ENCODE assay signal across 28 cellular contexts in genomic region chr10:86179961-86180360, GRCh38.
"Had no signal": no experiment of that assay in that cellular context is flagged by ENCODE, and none has a peak within 500 bp of the region (broad histone marks: within the 10 kb centered on the region; RNA-seq: fewer than 3 reads in every experiment).

No MANE protein-coding gene starts in this region.

- H3K9me3 Mint-ChIP-seq: natural killer cell; stimulated activated effector memory CD8-positive, alpha-beta T cell treated with anti-CD3 and anti-CD28 coated beads, Interleukin-12 subunit alpha, Interleukin-12 subunit beta, amount 100 ng/mL, for 72 hours had no signal

- FAIRE-seq: endothelial cell of umbilical vein, islet of Langerhans, pancreas had no signal

- H3K27me3 ChIP-seq: foreskin keratinocyte, heart left ventricle, neutrophil, pancreas, testis, tibial nerve, upper lobe of left lung, uterus had no signal

- H3K36me3 Mint-ChIP-seq: natural killer cell; stimulated activated effector memory CD8-positive, alpha-beta T cell treated with anti-CD3 and anti-CD28 coated beads, Interleukin-12 subunit alpha, Interleukin-12 subunit beta, amount 100 ng/mL, for 72 hours had no signal

- ATAC-seq: foreskin keratinocyte, gastroesophageal sphincter, left colon, natural killer cell, pancreas had no signal

- H3K9me3 ChIP-seq: esophagus muscularis mucosa, gastroesophageal sphincter, heart left ventricle, left ventricle myocardium inferior, lower lobe of right lung, neutrophil, pancreas, stomach, testis, upper lobe of left lung, uterus had no signal

- H3K36me3 ChIP-seq: esophagus muscularis mucosa, gastroesophageal sphincter, heart left ventricle, left ventricle myocardium inferior, lower lobe of right lung, neutrophil, pancreas, stomach, tibial nerve, upper lobe of left lung, uterus had no signal

- H3K27ac ChIP-seq: coronary artery, esophagus muscularis mucosa, foreskin keratinocyte, gastroesophageal sphincter, heart left ventricle, left ventricle myocardium inferior, lower lobe of right lung, neutrophil, pancreas, stomach, testis, tibial nerve, upper lobe of left lung, uterus had no signal

- DNase-seq: dermis blood vessel endothelial cell; effector memory CD4-positive, alpha-beta T cell; foreskin keratinocyte; heart left ventricle; hippocampal formation; kidney glomerular epithelial cell; left colon; left ventricle myocardium inferior; lower lobe of right lung; natural killer cell; pancreas; stimulated activated CD4-positive, alpha-beta T cell treated with anti-CD3 and anti-CD28 coated beads, Interleukin-2, amount 100 ng/mL, for 24 hours; stimulated activated CD4-positive, alpha-beta T cell treated with anti-CD3 and anti-CD28 coated beads, Interleukin-4, amount 100 ng/mL, for 24 hours; stimulated activated naive CD4-positive, alpha-beta T cell treated with Interleukin-2 at 50 U/mL for 16 hours; stomach; testis; uterus had no signal

- H3K4me3 Mint-ChIP-seq: natural killer cell; stimulated activated effector memory CD8-positive, alpha-beta T cell treated with anti-CD3 and anti-CD28 coated beads, Interleukin-12 subunit alpha, Interleukin-12 subunit beta, amount 100 ng/mL, for 72 hours had no signal

- H3K4me1 ChIP-seq: esophagus muscularis mucosa, foreskin keratinocyte, gastroesophageal sphincter, heart left ventricle, left ventricle myocardium inferior, lower lobe of right lung, pancreas, stomach, upper lobe of left lung, uterus had no signal

- H3K4me1 Mint-ChIP-seq: natural killer cell; stimulated activated effector memory CD8-positive, alpha-beta T cell treated with anti-CD3 and anti-CD28 coated beads, Interleukin-12 subunit alpha, Interleukin-12 subunit beta, amount 100 ng/mL, for 72 hours had no signal

- H3K27ac Mint-ChIP-seq: natural killer cell; progenitor cell of endocrine pancreas; stimulated activated effector memory CD8-positive, alpha-beta T cell treated with anti-CD3 and anti-CD28 coated beads, Interleukin-12 subunit alpha, Interleukin-12 subunit beta, amount 100 ng/mL, for 72 hours had no signal

- H3K4me3 ChIP-seq: coronary artery, esophagus muscularis mucosa, gastroesophageal sphincter, heart left ventricle, left ventricle myocardium inferior, lower lobe of right lung, pancreas, smooth muscle cell, stomach, testis, tibial nerve, upper lobe of left lung, uterus had no signal
